10 cellular contexts compared by ENCODE assay signal in genomic region chr6:13288481-13288880, GRCh38. TPM values are rescaled to one million over a fixed set of nuclear protein-coding genes. Genes with fewer than 3 reads are reported as not detected.
A peak's percentile ranks its signal among the peaks of the same experiment; 100 is the strongest.
DNase-seq lines count a peak whose midpoint lies in the region; ATAC-seq and TF ChIP-seq lines count a peak whose summit lies in the region.
"Had no signal": no experiment of that assay in that cellular context is flagged by ENCODE, and none has a peak within 500 bp of the region (broad histone marks: within the 10 kb centered on the region; RNA-seq: fewer than 3 reads in every experiment).

No MANE protein-coding gene starts in this region.

- ATAC-seq in activated B cell treated with CpG ODN at 0.5 μM for 24 hours (ENCODE audit: low read depth) (no peak), left lobe of liver (no peak), GM21390 (IDR thresholded peaks at IDR 0.05; ENCODE audit: unreplicated experiment) (no peak)
- no peak for ATAC-seq in stimulated activated naive B cell treated with anti-CD40 and anti-IgM and Interleukin-4, amounts not matched to agents 10 μg/mL and 1 μg/mL and 100 μg/mL, for 72 hours (replicated peaks)

- intact Hi-C loops in activated B cell treated with CpG ODN at 0.5 μM for 24 hours (cut with micrococcal nuclease): no loop called here
- intact Hi-C loops in MCF 10A (cut with micrococcal nuclease): no loop called here

- no peak overlapping the region for H3K4me3 Mint-ChIP-seq in activated B cell treated with CpG ODN at 0.5 μM for 24 hours
- H3K4me3 Mint-ChIP-seq in stimulated activated naive B cell treated with anti-CD40 and anti-IgM and Interleukin-4, amounts not matched to agents 10 μg/mL and 1 μg/mL and 100 μg/mL, for 72 hours: peak overlapping the region in 1 of 2 donors; percentile 5
- no peak overlapping the region for H3K4me3 Mint-ChIP-seq in MCF 10A (ENCODE audit: unreplicated experiment)
- H3K4me3 Mint-ChIP-seq: CD8-positive, alpha-beta memory T cell had no signal

- H3K4me1 Mint-ChIP-seq in activated B cell treated with CpG ODN at 0.5 μM for 24 hours: peaks cover 55% of the 10 kb centered on the region
- peaks cover 34 to 65% of the 10 kb centered on the region in 2 donors for H3K4me1 Mint-ChIP-seq in stimulated activated naive B cell treated with anti-CD40 and anti-IgM and Interleukin-4, amounts not matched to agents 10 μg/mL and 1 μg/mL and 100 μg/mL, for 72 hours
- no peaks in the 10 kb centered on the region for H3K4me1 Mint-ChIP-seq in MCF 10A (ENCODE audit: insufficient read depth, unreplicated experiment)

- H3K9me3 Mint-ChIP-seq in activated B cell treated with CpG ODN at 0.5 μM for 24 hours (peaks cover 2% of the 10 kb centered on the region), MCF 10A (ENCODE audit: unreplicated experiment) (no peaks in the 10 kb centered on the region)
- H3K9me3 Mint-ChIP-seq in stimulated activated naive B cell treated with anti-CD40 and anti-IgM and Interleukin-4, amounts not matched to agents 10 μg/mL and 1 μg/mL and 100 μg/mL, for 72 hours: peaks cover 0 to 2% of the 10 kb centered on the region in 2 donors

- POLR2A ChIA-PET in activated B cell treated with CpG ODN at 0.5 μM for 24 hours (lab: Charles Lee): interaction anchor here (0.6 to 4.7 kb wide), 7 partner anchors 9 to 1981 kb away, joined by 3 to 56 read pairs (median 4); partner anchors contain the start of gene TBC1D7
- POLR2A ChIA-PET in MCF 10A (lab: Yijun Ruan, JAX): interaction anchor here (1.6 kb wide), 1 partner anchor 19 kb away, joined by 5 read pairs; no protein-coding TSS in a partner anchor

- CTCF ChIA-PET in activated B cell treated with CpG ODN at 0.5 μM for 24 hours (lab: Charles Lee): interaction anchor here (0.9 kb wide), 1 partner anchor 42 kb away, joined by 3 read pairs; no protein-coding TSS in a partner anchor
- CTCF ChIA-PET in MCF 10A (lab: Yijun Ruan, JAX): interaction anchor here (0.6 kb wide), 1 partner anchor 253 kb away, joined by 3 read pairs; no protein-coding TSS in a partner anchor

- H3K27me3 Mint-ChIP-seq in activated B cell treated with CpG ODN at 0.5 μM for 24 hours: no peaks in the 10 kb centered on the region
- no peaks in the 10 kb centered on the region for H3K27me3 Mint-ChIP-seq in stimulated activated naive B cell treated with anti-CD40 and anti-IgM and Interleukin-4, amounts not matched to agents 10 μg/mL and 1 μg/mL and 100 μg/mL, for 72 hours
- H3K27me3 Mint-ChIP-seq in MCF 10A (ENCODE audit: insufficient read depth, unreplicated experiment): no peaks in the 10 kb centered on the region
- H3K27me3 Mint-ChIP-seq: CD8-positive, alpha-beta memory T cell had no signal

- DNase-seq in activated B cell treated with CpG ODN at 0.5 μM for 24 hours (no peak), left lobe of liver (ENCODE audit: low spot score) (peak; percentile 39), inferior parietal cortex (ENCODE audit: extremely low spot score) (no peak), NCI-H774 (lab: John Stamatoyannopoulos, UW) (no peak), MCF 10A (ENCODE audit: unreplicated experiment) (no peak)
- no peak for DNase-seq in stimulated activated naive B cell treated with anti-CD40 and anti-IgM and Interleukin-4, amounts not matched to agents 10 μg/mL and 1 μg/mL and 100 μg/mL, for 72 hours
- DNase-seq: CD8-positive, alpha-beta memory T cell; DMS 273 treated with DMSO at 0.1 percent for 48 hours had no signal

- H3K27ac Mint-ChIP-seq in activated B cell treated with CpG ODN at 0.5 μM for 24 hours: peak overlapping the region; percentile 41
- peak overlapping the region; percentile 79 for H3K27ac Mint-ChIP-seq in stimulated activated naive B cell treated with anti-CD40 and anti-IgM and Interleukin-4, amounts not matched to agents 10 μg/mL and 1 μg/mL and 100 μg/mL, for 72 hours
- no peak overlapping the region for H3K27ac Mint-ChIP-seq in MCF 10A (ENCODE audit: low read depth, unreplicated experiment)

- H3K36me3 Mint-ChIP-seq in activated B cell treated with CpG ODN at 0.5 μM for 24 hours (ENCODE audit: low read depth) (peaks cover 81% of the 10 kb centered on the region), MCF 10A (ENCODE audit: insufficient read depth, unreplicated experiment) (peaks cover 5% of the 10 kb centered on the region)
- peaks cover 65 to 80% of the 10 kb centered on the region in 2 donors for H3K36me3 Mint-ChIP-seq in stimulated activated naive B cell treated with anti-CD40 and anti-IgM and Interleukin-4, amounts not matched to agents 10 μg/mL and 1 μg/mL and 100 μg/mL, for 72 hours

- TF ChIP-seq CTCF in activated B cell treated with CpG ODN at 0.5 μM for 24 hours (IDR thresholded peaks at IDR 0.05) (no peak), MCF 10A (IDR thresholded peaks at IDR 0.05; ENCODE audit: unreplicated experiment) (no peak)

- no TSS peak for BruUV-seq in MCF 10A (replicated peaks; lab: Mats Ljungman, UMichigan)

- peak; percentile 9 for TF ChIP-seq POLR2A in GM10847 (IDR thresholded peaks at IDR 0.05; ENCODE audit: extremely low read depth, insufficient read length)

RNA-seq across cellular contexts. Expression of gene TBC1D7, which starts 39.9 kb away (rescaled TPM):
- total RNA-seq in activated B cell treated with CpG ODN at 0.5 μM for 24 hours (17.3 and 18.5 TPM in 2 replicates), left lobe of liver (10.4 TPM), MCF 10A (2022) (19.5 and 28.5 TPM in 2 replicates)
